In the genomic region with DNA sequence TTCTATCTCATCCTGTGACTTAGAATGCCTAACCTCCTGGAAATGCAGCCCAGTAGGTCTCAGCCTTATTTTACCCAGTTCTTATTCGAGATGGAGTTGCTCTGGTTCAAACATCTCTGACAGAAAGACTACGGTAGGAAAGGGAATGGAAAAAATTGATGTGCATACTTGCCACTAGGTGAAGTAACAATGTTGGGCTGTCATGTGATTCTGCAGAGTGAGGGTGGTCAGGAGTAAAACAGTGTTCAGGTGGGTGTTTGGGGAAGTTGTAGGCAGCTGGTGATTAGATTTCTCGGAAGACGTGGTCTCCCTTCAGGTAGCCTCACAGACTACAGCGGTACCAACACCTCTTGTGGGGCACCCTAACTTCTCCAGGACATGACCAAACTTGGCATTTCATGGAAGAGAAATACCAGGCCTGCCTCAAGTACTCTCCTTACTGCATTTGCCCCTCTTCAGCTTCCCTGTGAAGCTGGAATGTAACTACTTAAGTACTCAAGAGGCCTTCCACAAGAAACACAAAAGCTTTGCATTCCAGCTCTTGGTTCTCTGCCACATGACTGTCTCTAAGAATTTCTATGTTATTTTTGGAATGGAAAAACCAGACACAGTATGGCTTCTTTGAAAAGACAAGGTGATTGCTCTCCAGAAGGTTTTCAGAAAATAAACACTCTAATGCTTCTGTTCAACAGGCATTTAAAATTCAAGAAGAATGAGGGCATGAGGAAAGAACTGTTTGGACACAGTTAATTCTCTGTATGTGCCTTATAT, we compare ENCODE assay signal across 12 cellular contexts. TPM values are rescaled to one million over a fixed set of nuclear protein-coding genes. Genes with fewer than 3 reads are reported as not detected.
DNase-seq lines count a peak whose midpoint lies in the region; ATAC-seq and TF ChIP-seq lines count a peak whose summit lies in the region.
"Had no signal": no experiment of that assay in that cellular context is flagged by ENCODE, and none has a peak within 500 bp of the region (broad histone marks: within the 10 kb centered on the region; RNA-seq: fewer than 3 reads in every experiment).

No MANE protein-coding gene starts in this region.

- H3K79me1 ChIP-seq in H9 (ENCODE audit: insufficient read depth, low read depth, low read length, poor library complexity, severe bottlenecking) = no peaks in the 10 kb centered on the region

- no peak overlapping the region for H3K4me3 ChIP-seq in iPS DF 6.9 (ENCODE audit: low read length)
- H3K4me3 ChIP-seq in retinal pigment epithelial cell (ENCODE audit: low read length) = no peak overlapping the region

- H3K27me3 ChIP-seq in H9 (ENCODE audit: insufficient read depth, low read length) = no peaks in the 10 kb centered on the region
- no peaks in the 10 kb centered on the region for H3K27me3 ChIP-seq in iPS DF 6.9 (ENCODE audit: control insufficient read depth, insufficient read depth, low read length)

- H2BK12ac ChIP-seq in H9 (ENCODE audit: insufficient read length, low read depth, low read length) = no peak overlapping the region

- H3K56ac ChIP-seq in H9 (ENCODE audit: insufficient read length, low read depth, low read length) = no peak overlapping the region

- H2AFZ ChIP-seq in H9 (ENCODE audit: low read length) = no peak overlapping the region

- H3K18ac ChIP-seq in H9 (ENCODE audit: insufficient read length, low read depth, low read length) = peak overlapping the region; percentile 59

- no peak overlapping the region for H4K91ac ChIP-seq in H9 (ENCODE audit: insufficient read length, low read depth, low read length)

- peak overlapping the region; percentile 1 for H3K4me2 ChIP-seq in H9 (ENCODE audit: insufficient read depth, insufficient read length, low read length)

- H2BK15ac ChIP-seq in H9 (ENCODE audit: low read depth, low read length) = no peak overlapping the region

- peaks cover 22 to 30% of the 10 kb centered on the region in 2 experiments for H3K4me1 Mint-ChIP-seq in H9
- peaks cover 12% of the 10 kb centered on the region for H3K4me1 Mint-ChIP-seq in brain
- H3K4me1 Mint-ChIP-seq: IgD-negative memory B cell had no signal

- no peaks in the 10 kb centered on the region for H3K79me2 ChIP-seq in H9 (ENCODE audit: insufficient read depth, low read length)

- no CpG with 5 or more reads among the region's 5 CpGs for WGBS in H9 (ENCODE audit: extremely low coverage, insufficient read length, low lambda C conversion rate)
- WGBS in iPS DF 6.9 (ENCODE audit: insufficient coverage, insufficient read length) = no CpG with 5 or more reads among the region's 5 CpGs

- H3K27me3 Mint-ChIP-seq in H9 (ENCODE audit: low read depth) (no peaks in the 10 kb centered on the region), brain (peaks cover 9% of the 10 kb centered on the region)

- H3K9me3 ChIP-seq in H9 (ENCODE audit: control insufficient read depth, low read depth, low read length) (peaks cover 7% of the 10 kb centered on the region), iPS DF 6.9 (ENCODE audit: control insufficient read depth, insufficient read depth, low read length) (peaks cover under 1% of the 10 kb centered on the region; the same call in 1 of the 2 replicates)

- ATAC-seq in GM18511 (IDR thresholded peaks at IDR 0.05; ENCODE audit: unreplicated experiment) (no peak), GM18519 (IDR thresholded peaks at IDR 0.05; ENCODE audit: low FRiP score, unreplicated experiment) (no peak)

- peak overlapping the region; percentile 13 for H2BK5ac ChIP-seq in H9 (ENCODE audit: insufficient read length, low read length)

- H3K14ac ChIP-seq in H9 (ENCODE audit: insufficient read depth, low read length) = peak overlapping the region; percentile 13; the same call in 1 of the 2 replicates

- H3T11ph ChIP-seq in H9 (ENCODE audit: low read length) = peak overlapping the region; percentile 12

- H3K9me3 Mint-ChIP-seq in H9 = peaks cover 29 to 31% of the 10 kb centered on the region in 2 experiments
- peaks cover 7 to 15% (median 10%) of the 10 kb centered on the region in 5 experiments for H3K9me3 Mint-ChIP-seq in brain

- H3K4me3 Mint-ChIP-seq in H9 = peak overlapping the region in 1 of 2 experiments; percentile 13; a peak in 3 of 5 replicates
- H3K4me3 Mint-ChIP-seq in brain = no peak overlapping the region
- H3K4me3 Mint-ChIP-seq: IgD-negative memory B cell; T-helper 1 cell treated with Interleukin-12 subunit alpha and Interleukin-12 subunit beta and Interleukin-4 antibody, amounts not matched to agents 30 μg/mL and 1 μg/mL, for 36 hours had no signal

- H3K36me3 Mint-ChIP-seq in H9 (ENCODE audit: insufficient read depth in 1 of 3, low read depth in 3 of 3) (peaks cover 17 to 45% (median 26%) of the 10 kb centered on the region in 3 experiments), brain (peaks cover 3% of the 10 kb centered on the region)

- no peaks in the 10 kb centered on the region for H4K20me1 ChIP-seq in H9 (ENCODE audit: control insufficient read depth, insufficient read depth, insufficient read length)

- H3K9ac ChIP-seq in H9 (ENCODE audit: extremely low read depth, insufficient read length, low read length) = no peak overlapping the region

- H3K4me1 ChIP-seq in H9 (ENCODE audit: insufficient read depth, low read length) = peaks cover 11% of the 10 kb centered on the region
- peaks cover 5% of the 10 kb centered on the region; the same call in 1 of the 2 replicates for H3K4me1 ChIP-seq in iPS DF 6.9 (ENCODE audit: control insufficient read depth, insufficient read depth, low read length)

- DNase-seq in H9 (peak; percentile 73), iPS DF 6.9 (ENCODE audit: low read depth, low spot score) (peak; percentile 85), retinal pigment epithelial cell (ENCODE audit: low read depth) (peak; percentile 91), NCI-H1436 treated with DMSO at 0.1 percent for 48 hours (lab: John Stamatoyannopoulos, UW) (no peak), Ammon's horn (ENCODE audit: low spot score) (no peak)
- DNase-seq: caudate nucleus, NCI-H526 treated with DMSO at 0.1 percent for 48 hours had no signal

- H3K36me3 ChIP-seq in iPS DF 6.9 (ENCODE audit: control insufficient read depth, insufficient read depth, low read length) = no peaks in the 10 kb centered on the region

- no peak overlapping the region for H2AK5ac ChIP-seq in H9 (ENCODE audit: insufficient read length, low read length)

- no peak overlapping the region for H4K8ac ChIP-seq in H9 (replicated peaks; ENCODE audit: insufficient read length, low read depth, low read length)

- H3K27ac Mint-ChIP-seq in H9 (peak overlapping the region; percentile 94 to 100 (median 97)), brain (peak overlapping the region in 3 of 5 experiments; percentile 34 to 88 (median 85))
- H3K27ac Mint-ChIP-seq: IgD-negative memory B cell; T-helper 1 cell treated with Interleukin-12 subunit alpha and Interleukin-12 subunit beta and Interleukin-4 antibody, amounts not matched to agents 30 μg/mL and 1 μg/mL, for 36 hours had no signal

- TF ChIP-seq CTCF in H9 (conservative IDR thresholded peaks at IDR 0.05) = peak; percentile 46; the same call in 2 of the 3 replicates
- TF ChIP-seq CTCF in brain (conservative IDR thresholded peaks at IDR 0.05) = no peak
- TF ChIP-seq CTCF in retinal pigment epithelial cell (conservative IDR thresholded peaks at IDR 0.05; ENCODE audit: low read depth, low read length) = peak; percentile 21

- peak overlapping the region; percentile 8 for H4K5ac ChIP-seq in H9 (ENCODE audit: insufficient read length, low read depth, low read length)

- H3K27ac ChIP-seq in H9 (ENCODE audit: insufficient read length, low read depth, low read length) = peak overlapping the region; percentile 89
- peak overlapping the region; percentile 1 for H3K27ac ChIP-seq in iPS DF 6.9 (ENCODE audit: low read length)

- H2BK20ac ChIP-seq in H9 (ENCODE audit: low read depth, low read length, poor library complexity, severe bottlenecking) = no peak overlapping the region

- peak overlapping the region; percentile 1 for H2BK120ac ChIP-seq in H9 (ENCODE audit: low read depth, low read length, poor library complexity, severe bottlenecking)

- no peak overlapping the region; the same call in 1 of the 2 replicates for H3K4ac ChIP-seq in H9 (ENCODE audit: low read depth, low read length)

- H3K23ac ChIP-seq in H9 (ENCODE audit: insufficient read length, low read depth, low read length) = no peak overlapping the region

- no peaks in the 10 kb centered on the region for H3K23me2 ChIP-seq in H9 (ENCODE audit: insufficient read length, low read depth, low read length, poor library complexity, severe bottlenecking)

RNA-seq across cellular contexts. Expression of gene ENTREP1, which starts 17.4 kb away (rescaled TPM):
- 21.3 and 21.8 TPM in 2 replicates for total RNA-seq in H9 (2021)
- polyA plus RNA-seq in brain (ENCODE audit: insufficient read depth, low read depth, low replicate concordance) = 4.3 TPM
- polyA plus RNA-seq: IgD-negative memory B cell had no signal

Comparison
In these comparisons a context has a peak if more than half of its experiments do, and no peak if none do; other contexts are left out.
1. DNase-seq: peak in H9 (single experiment), iPS DF 6.9 (single experiment) and retinal pigment epithelial cell (single experiment); none in NCI-H1436 treated with DMSO at 0.1 percent for 48 hours (single experiment) and Ammon's horn (single experiment).
2. CTCF ChIP-seq: peak in H9 (single experiment) and retinal pigment epithelial cell (single experiment); none in brain (0 of 2).